Comparison of ENCODE assay signal across 8 cellular contexts in genomic region chr11:66616379-66617147, GRCh38. TPM values are rescaled to one million over a fixed set of nuclear protein-coding genes. Genes with fewer than 3 reads are reported as not detected.
DNase-seq lines count a peak whose midpoint lies in the region; ATAC-seq, FAIRE-seq and TF ChIP-seq lines count a peak whose summit lies in the region.

TSS of gene RBM14 (plus strand) at chr11:66616630. CDS start at chr11:66616721, 91 bp downstream.

- peak within 1 kb of the TSS; percentile 98 for H3K4me3 ChIP-seq in psoas muscle

- no peak for TF ChIP-seq CTCF in psoas muscle (IDR thresholded peaks at IDR 0.05)

- H3K9me3 ChIP-seq in psoas muscle = no peaks in the 10 kb centered on the region

- DNase-seq in NCI-H187 (lab: John Stamatoyannopoulos, UW) (peak; percentile 95 to 97), T-helper 2 cell (peak; percentile 96 to 100 (median 98)), left ventricle myocardium superior (peak; percentile 99), psoas muscle (peak; percentile 99 to 100), urothelium cell line (ENCODE audit: low spot score) (peak; percentile 100)

- H3K36me3 ChIP-seq in psoas muscle (ENCODE audit: insufficient read depth in 1 of 2, low read depth in 1 of 2) = peaks cover 0 to 9% of the 10 kb centered on the region in 2 donors

- peaks cover 40% of the 10 kb centered on the region for H3K4me1 ChIP-seq in psoas muscle

- no peaks in the 10 kb centered on the region for H3K27me3 ChIP-seq in psoas muscle (ENCODE audit: insufficient read depth in 3 of 3, low read length in 2 of 3)

- peak; percentile 72 for FAIRE-seq in urothelium cell line (lab: Jason Lieb, UNC)

- ATAC-seq in GM18498 (IDR thresholded peaks at IDR 0.05; ENCODE audit: unreplicated experiment) (peak; percentile 88), HG02938 (IDR thresholded peaks at IDR 0.05; ENCODE audit: unreplicated experiment) (peak; percentile 88), left ventricle myocardium superior (peak; percentile 97), psoas muscle (peak; percentile 95 to 99 (median 98))

- WGBS in psoas muscle, 3 donors = 0 to 1% (median 0%) methylated on average over 77 to 90 of the region's 90 CpGs

- intact Hi-C loops in left ventricle myocardium superior (cut with micrococcal nuclease) (no loop called here), psoas muscle (cut with DNase I) (loop anchor here in 1 of 2 donors (2.0 kb wide), 1 partner anchor 20 kb away; no protein-coding TSS in a partner anchor)

- H3K27ac ChIP-seq in angular gyrus (ENCODE audit: low read depth, low read length) (peak within 1 kb of the TSS; percentile 88), psoas muscle (peak within 1 kb of the TSS; percentile 99)

RNA-seq across cellular contexts. Expression of gene RBM14, which starts in this region (rescaled TPM):
- total RNA-seq in left ventricle myocardium superior = 31.4 TPM
- total RNA-seq in psoas muscle = 10 to 100 TPM; 21.1 to 39.3 (median 34.0) TPM
- polyA plus RNA-seq in psoas muscle = 10 to 100 TPM; 15.0 to 22.6 (median 17.6) TPM

Comparison
In these comparisons a context has a peak if more than half of its experiments do, and no peak if none do; other contexts are left out.
1. Peak in every context shown above with its lines: DNase-seq, ATAC-seq, H3K4me3 ChIP-seq and H3K27ac ChIP-seq.